Comparison of ENCODE assay signal across 1 cellular context in the genomic region with DNA sequence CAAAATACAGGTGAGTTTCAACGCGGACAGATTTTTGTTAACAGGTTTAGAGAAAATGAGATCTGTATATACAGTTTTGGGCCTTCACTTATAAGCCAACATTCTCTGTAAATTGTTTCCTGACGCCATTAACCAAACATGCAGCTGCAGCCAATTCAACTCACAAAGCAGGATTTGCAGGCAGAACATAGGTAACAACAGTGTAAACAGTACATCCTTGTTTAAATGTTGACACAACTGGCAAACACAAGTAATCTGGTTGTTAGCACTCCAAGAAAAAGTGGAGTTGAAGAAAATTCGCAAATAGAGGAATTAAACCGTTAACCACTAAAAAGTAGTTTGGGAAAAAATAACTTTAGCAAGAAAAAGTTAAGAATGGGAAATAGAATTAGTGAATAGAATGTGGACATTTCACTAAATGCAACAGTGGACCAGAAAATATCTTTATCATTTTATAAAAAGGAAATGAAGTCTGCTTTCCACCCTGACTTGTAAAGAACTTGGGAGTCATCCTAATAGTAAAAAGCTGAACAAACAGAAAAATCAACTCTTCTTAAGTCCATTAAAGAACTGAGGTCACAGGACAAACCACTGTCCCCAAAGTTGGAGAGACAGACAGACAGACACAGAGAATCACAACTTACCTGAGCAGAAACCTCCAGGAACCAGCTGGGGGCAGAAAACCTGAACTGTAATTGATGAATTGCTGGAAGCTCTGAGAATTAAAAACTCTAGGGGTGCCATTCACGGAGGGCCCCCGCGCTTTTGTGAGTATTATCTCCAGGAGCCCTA.
TF ChIP-seq lines count a peak whose summit lies in the region.

No MANE protein-coding gene starts in this region.

TF ChIP-seq in HCT116, 20 proteins besides CTCF, POLR2A, EP300 and RAD21:
- TF ChIP-seq, protein P1, sequence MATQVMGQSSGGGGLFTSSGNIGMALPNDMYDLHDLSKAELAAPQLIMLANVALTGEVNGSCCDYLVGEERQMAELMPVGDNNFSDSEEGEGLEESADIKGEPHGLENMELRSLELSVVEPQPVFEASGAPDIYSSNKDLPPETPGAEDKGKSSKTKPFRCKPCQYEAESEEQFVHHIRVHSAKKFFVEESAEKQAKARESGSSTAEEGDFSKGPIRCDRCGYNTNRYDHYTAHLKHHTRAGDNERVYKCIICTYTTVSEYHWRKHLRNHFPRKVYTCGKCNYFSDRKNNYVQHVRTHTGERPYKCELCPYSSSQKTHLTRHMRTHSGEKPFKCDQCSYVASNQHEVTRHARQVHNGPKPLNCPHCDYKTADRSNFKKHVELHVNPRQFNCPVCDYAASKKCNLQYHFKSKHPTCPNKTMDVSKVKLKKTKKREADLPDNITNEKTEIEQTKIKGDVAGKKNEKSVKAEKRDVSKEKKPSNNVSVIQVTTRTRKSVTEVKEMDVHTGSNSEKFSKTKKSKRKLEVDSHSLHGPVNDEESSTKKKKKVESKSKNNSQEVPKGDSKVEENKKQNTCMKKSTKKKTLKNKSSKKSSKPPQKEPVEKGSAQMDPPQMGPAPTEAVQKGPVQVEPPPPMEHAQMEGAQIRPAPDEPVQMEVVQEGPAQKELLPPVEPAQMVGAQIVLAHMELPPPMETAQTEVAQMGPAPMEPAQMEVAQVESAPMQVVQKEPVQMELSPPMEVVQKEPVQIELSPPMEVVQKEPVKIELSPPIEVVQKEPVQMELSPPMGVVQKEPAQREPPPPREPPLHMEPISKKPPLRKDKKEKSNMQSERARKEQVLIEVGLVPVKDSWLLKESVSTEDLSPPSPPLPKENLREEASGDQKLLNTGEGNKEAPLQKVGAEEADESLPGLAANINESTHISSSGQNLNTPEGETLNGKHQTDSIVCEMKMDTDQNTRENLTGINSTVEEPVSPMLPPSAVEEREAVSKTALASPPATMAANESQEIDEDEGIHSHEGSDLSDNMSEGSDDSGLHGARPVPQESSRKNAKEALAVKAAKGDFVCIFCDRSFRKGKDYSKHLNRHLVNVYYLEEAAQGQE (IDR thresholded peaks at IDR 0.05; ENCODE audit: low read depth): no peak
- TF ChIP-seq YY1 (IDR thresholded peaks at IDR 0.05; ENCODE audit: extremely low read depth, insufficient replicate concordance, low read depth, low read length) (no peak), EZH2phosphoT487 (IDR thresholded peaks at IDR 0.05; ENCODE audit: borderline replicate concordance) (no peak), CEBPB (IDR thresholded peaks at IDR 0.05; ENCODE audit: low read depth) (no peak), ELF1 (IDR thresholded peaks at IDR 0.05; ENCODE audit: borderline replicate concordance, low read depth) (no peak), SRF (IDR thresholded peaks at IDR 0.05; ENCODE audit: low read depth) (no peak), SP1 (IDR thresholded peaks at IDR 0.05; ENCODE audit: low read depth) (no peak), FOSL1 (IDR thresholded peaks at IDR 0.05; ENCODE audit: low read depth) (no peak), EZH2 (IDR thresholded peaks at IDR 0.05) (no peak), SIN3A (IDR thresholded peaks at IDR 0.05; ENCODE audit: low read depth) (no peak), CBX3 (IDR thresholded peaks at IDR 0.05; ENCODE audit: low read depth) (no peak), POLR2AphosphoS5 (IDR thresholded peaks at IDR 0.05; ENCODE audit: low read depth, low read length) (no peak), TCF7L2 (IDR thresholded peaks at IDR 0.05; ENCODE audit: borderline replicate concordance, extremely low read depth, insufficient read depth, insufficient read length) (no peak), EGR1 (IDR thresholded peaks at IDR 0.05; ENCODE audit: low read depth) (no peak), ZFX (IDR thresholded peaks at IDR 0.05) (no peak)
- TF ChIP-seq, protein P2, sequence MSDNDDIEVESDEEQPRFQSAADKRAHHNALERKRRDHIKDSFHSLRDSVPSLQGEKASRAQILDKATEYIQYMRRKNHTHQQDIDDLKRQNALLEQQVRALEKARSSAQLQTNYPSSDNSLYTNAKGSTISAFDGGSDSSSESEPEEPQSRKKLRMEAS (IDR thresholded peaks at IDR 0.05): no peak
- TF ChIP-seq, protein P3, sequence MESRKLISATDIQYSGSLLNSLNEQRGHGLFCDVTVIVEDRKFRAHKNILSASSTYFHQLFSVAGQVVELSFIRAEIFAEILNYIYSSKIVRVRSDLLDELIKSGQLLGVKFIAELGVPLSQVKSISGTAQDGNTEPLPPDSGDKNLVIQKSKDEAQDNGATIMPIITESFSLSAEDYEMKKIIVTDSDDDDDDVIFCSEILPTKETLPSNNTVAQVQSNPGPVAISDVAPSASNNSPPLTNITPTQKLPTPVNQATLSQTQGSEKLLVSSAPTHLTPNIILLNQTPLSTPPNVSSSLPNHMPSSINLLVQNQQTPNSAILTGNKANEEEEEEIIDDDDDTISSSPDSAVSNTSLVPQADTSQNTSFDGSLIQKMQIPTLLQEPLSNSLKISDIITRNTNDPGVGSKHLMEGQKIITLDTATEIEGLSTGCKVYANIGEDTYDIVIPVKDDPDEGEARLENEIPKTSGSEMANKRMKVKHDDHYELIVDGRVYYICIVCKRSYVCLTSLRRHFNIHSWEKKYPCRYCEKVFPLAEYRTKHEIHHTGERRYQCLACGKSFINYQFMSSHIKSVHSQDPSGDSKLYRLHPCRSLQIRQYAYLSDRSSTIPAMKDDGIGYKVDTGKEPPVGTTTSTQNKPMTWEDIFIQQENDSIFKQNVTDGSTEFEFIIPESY (IDR thresholded peaks at IDR 0.05; ENCODE audit: extremely low read depth, insufficient replicate concordance, low read length): no peak
- TF ChIP-seq, protein P4, sequence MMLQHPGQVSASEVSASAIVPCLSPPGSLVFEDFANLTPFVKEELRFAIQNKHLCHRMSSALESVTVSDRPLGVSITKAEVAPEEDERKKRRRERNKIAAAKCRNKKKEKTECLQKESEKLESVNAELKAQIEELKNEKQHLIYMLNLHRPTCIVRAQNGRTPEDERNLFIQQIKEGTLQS (IDR thresholded peaks at IDR 0.05): no peak
